ENCODE assay signal across 22 cellular contexts in the genomic region with DNA sequence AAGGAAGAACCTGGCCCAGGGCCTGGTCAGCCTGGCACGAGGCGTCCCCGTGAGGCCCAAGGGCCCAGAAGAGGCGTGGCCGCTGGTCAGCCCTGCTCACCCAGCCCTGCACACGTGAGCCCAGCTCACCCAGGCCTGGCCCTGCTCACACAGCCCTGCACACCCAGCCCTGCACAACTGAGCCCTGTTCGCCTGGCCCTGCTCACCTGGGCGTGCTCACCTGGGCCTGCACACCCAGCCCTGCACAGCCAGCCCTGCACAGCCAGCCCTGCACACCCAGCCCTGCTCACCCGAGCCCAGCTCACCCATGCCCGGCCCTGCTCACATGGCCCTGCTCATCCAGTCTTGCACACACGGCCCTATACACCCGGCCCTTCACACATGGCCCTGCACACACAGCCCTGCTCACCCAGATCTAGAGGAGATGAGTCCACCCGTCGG. TPM values are rescaled to one million over a fixed set of nuclear protein-coding genes. Genes with fewer than 3 reads are reported as not detected.
DNase-seq lines count a peak whose midpoint lies in the region; ATAC-seq and TF ChIP-seq lines count a peak whose summit lies in the region.
"Had no signal": no experiment of that assay in that cellular context is flagged by ENCODE, and none has a peak within 500 bp of the region (broad histone marks: within the 10 kb centered on the region; RNA-seq: fewer than 3 reads in every experiment).

No MANE protein-coding gene starts in this region.

- no peak overlapping the region for H3K4me3 Mint-ChIP-seq in glutamatergic neuron (ENCODE audit: unreplicated experiment)
- H3K4me3 Mint-ChIP-seq in activated CD8-positive, alpha-beta T cell treated with anti-CD3 and anti-CD28 coated beads, Interleukin-2, amount 10 ng/mL, durations not matched to agents 7 days and 5 days: no peak overlapping the region
- H3K4me3 Mint-ChIP-seq: activated CD4-positive, alpha-beta T cell treated with anti-CD3 and anti-CD28 coated beads, Interleukin-2, amount 10 ng/mL, durations not matched to agents 7 days and 5 days; effector memory CD8-positive, alpha-beta T cell; immature natural killer cell; T-helper 1 cell treated with Interleukin-12 subunit alpha and Interleukin-12 subunit beta and Interleukin-4 antibody, amounts not matched to agents 30 μg/mL and 1 μg/mL, for 36 hours had no signal

- H3K27me3 ChIP-seq in RWPE2 (ENCODE audit: insufficient read depth, poor library complexity, severe bottlenecking) (peaks cover 29% of the 10 kb centered on the region), lower lobe of right lung (ENCODE audit: low read depth) (peaks cover 8% of the 10 kb centered on the region)

- intact Hi-C loops in lower lobe of right lung (cut with DNase I): no loop called here
- intact Hi-C loops in posterior vena cava (cut with DNase I): no loop called here

- H3K4me1 Mint-ChIP-seq in glutamatergic neuron (ENCODE audit: low read depth, unreplicated experiment): peaks cover 3% of the 10 kb centered on the region
- no peaks in the 10 kb centered on the region for H3K4me1 Mint-ChIP-seq in activated CD8-positive, alpha-beta T cell treated with anti-CD3 and anti-CD28 coated beads, Interleukin-2, amount 10 ng/mL, durations not matched to agents 7 days and 5 days (ENCODE audit: low read depth)
- H3K4me1 Mint-ChIP-seq: activated CD4-positive, alpha-beta T cell treated with anti-CD3 and anti-CD28 coated beads, Interleukin-2, amount 10 ng/mL, durations not matched to agents 7 days and 5 days; immature natural killer cell had no signal

- H3K9me3 ChIP-seq in RWPE2 (ENCODE audit: severe bottlenecking): no peaks in the 10 kb centered on the region
- no peaks in the 10 kb centered on the region for H3K9me3 ChIP-seq in lower lobe of right lung
- H3K9me3 ChIP-seq: stomach, transverse colon had no signal

- H3K27ac ChIP-seq in RWPE2 (ENCODE audit: poor library complexity, severe bottlenecking) (no peak overlapping the region), lower lobe of right lung (no peak overlapping the region)
- H3K27ac ChIP-seq: foreskin keratinocyte, stomach, transverse colon had no signal

- DNase-seq in RWPE2 (ENCODE audit: low spot score): peak; percentile 64
- DNase-seq in glutamatergic neuron: peak; percentile 9
- DNase-seq in lower lobe of right lung: peak; percentile 45
- peak; percentile 73 for DNase-seq in posterior vena cava (ENCODE audit: low spot score)
- DNase-seq in putamen (ENCODE audit: low spot score): no peak
- DNase-seq in activated CD8-positive, alpha-beta T cell treated with anti-CD3 and anti-CD28 coated beads, Interleukin-2, amount 10 ng/mL, durations not matched to agents 7 days and 5 days: no peak
- DNase-seq: activated CD4-positive, alpha-beta T cell treated with anti-CD3 and anti-CD28 coated beads, Interleukin-2, amount 10 ng/mL, durations not matched to agents 7 days and 5 days; activated naive CD4-positive, alpha-beta T cell; effector memory CD8-positive, alpha-beta T cell; foreskin keratinocyte; immature natural killer cell; Karpas-422; MV-4-11; NCI-H146; NCI-H510A; NK-92 treated with Interleukin-12 subunit alpha and Interleukin-12 subunit beta, amount 100 ng/mL, for 24 hours; stomach; transverse colon had no signal

- H3K4me3 ChIP-seq in RWPE2 (ENCODE audit: severe bottlenecking): no peak overlapping the region
- no peak overlapping the region for H3K4me3 ChIP-seq in lower lobe of right lung
- H3K4me3 ChIP-seq: transverse colon had no signal

- TF ChIP-seq CTCF in RWPE2 (IDR thresholded peaks at IDR 0.05; ENCODE audit: poor library complexity, severe bottlenecking) (no peak), glutamatergic neuron (IDR thresholded peaks at IDR 0.05; ENCODE audit: partially characterized antibody, unreplicated experiment) (no peak), lower lobe of right lung (IDR thresholded peaks at IDR 0.05) (no peak)

- peaks cover 10% of the 10 kb centered on the region for H3K27me3 Mint-ChIP-seq in glutamatergic neuron (ENCODE audit: unreplicated experiment)
- no peaks in the 10 kb centered on the region for H3K27me3 Mint-ChIP-seq in activated CD8-positive, alpha-beta T cell treated with anti-CD3 and anti-CD28 coated beads, Interleukin-2, amount 10 ng/mL, durations not matched to agents 7 days and 5 days (ENCODE audit: low read depth)
- H3K27me3 Mint-ChIP-seq: activated CD4-positive, alpha-beta T cell treated with anti-CD3 and anti-CD28 coated beads, Interleukin-2, amount 10 ng/mL, durations not matched to agents 7 days and 5 days had no signal

- POLR2A ChIA-PET in activated CD8-positive, alpha-beta T cell treated with anti-CD3 and anti-CD28 coated beads, Interleukin-2, amount 10 ng/mL, durations not matched to agents 7 days and 5 days (lab: Charles Lee): no interaction called here

- no peaks in the 10 kb centered on the region for H3K4me1 ChIP-seq in RWPE2 (ENCODE audit: insufficient read depth, poor library complexity, severe bottlenecking)
- peaks cover 10% of the 10 kb centered on the region for H3K4me1 ChIP-seq in lower lobe of right lung
- H3K4me1 ChIP-seq: foreskin keratinocyte had no signal

- H3K27ac Mint-ChIP-seq in glutamatergic neuron (ENCODE audit: unreplicated experiment): no peak overlapping the region
- H3K27ac Mint-ChIP-seq in activated CD8-positive, alpha-beta T cell treated with anti-CD3 and anti-CD28 coated beads, Interleukin-2, amount 10 ng/mL, durations not matched to agents 7 days and 5 days: no peak overlapping the region
- H3K27ac Mint-ChIP-seq: activated CD4-positive, alpha-beta T cell treated with anti-CD3 and anti-CD28 coated beads, Interleukin-2, amount 10 ng/mL, durations not matched to agents 7 days and 5 days; effector memory CD8-positive, alpha-beta T cell; immature natural killer cell; T-helper 1 cell treated with Interleukin-12 subunit alpha and Interleukin-12 subunit beta and Interleukin-4 antibody, amounts not matched to agents 30 μg/mL and 1 μg/mL, for 36 hours had no signal

- peaks cover 5% of the 10 kb centered on the region for H3K36me3 Mint-ChIP-seq in glutamatergic neuron (ENCODE audit: unreplicated experiment)
- H3K36me3 Mint-ChIP-seq in activated CD8-positive, alpha-beta T cell treated with anti-CD3 and anti-CD28 coated beads, Interleukin-2, amount 10 ng/mL, durations not matched to agents 7 days and 5 days (ENCODE audit: low read depth): no peaks in the 10 kb centered on the region
- H3K36me3 Mint-ChIP-seq: immature natural killer cell had no signal

- CTCF ChIA-PET in activated CD8-positive, alpha-beta T cell treated with anti-CD3 and anti-CD28 coated beads, Interleukin-2, amount 10 ng/mL, durations not matched to agents 7 days and 5 days (lab: Charles Lee): no interaction called here

- ATAC-seq in RWPE2 (ENCODE audit: low read depth) (no peak), lower lobe of right lung (no peak), HG02938 (IDR thresholded peaks at IDR 0.05; ENCODE audit: unreplicated experiment) (no peak), HG02885 (IDR thresholded peaks at IDR 0.05; ENCODE audit: poor library complexity, unreplicated experiment) (no peak)
- no peak for ATAC-seq in activated CD8-positive, alpha-beta T cell treated with anti-CD3 and anti-CD28 coated beads, Interleukin-2, amount 10 ng/mL, durations not matched to agents 7 days and 5 days
- ATAC-seq: effector memory CD8-positive, alpha-beta T cell; foreskin keratinocyte; Panc1 had no signal

- H3K9me3 Mint-ChIP-seq in glutamatergic neuron (ENCODE audit: unreplicated experiment): peaks cover 10% of the 10 kb centered on the region
- H3K9me3 Mint-ChIP-seq in activated CD8-positive, alpha-beta T cell treated with anti-CD3 and anti-CD28 coated beads, Interleukin-2, amount 10 ng/mL, durations not matched to agents 7 days and 5 days (ENCODE audit: insufficient read depth): no peaks in the 10 kb centered on the region
- H3K9me3 Mint-ChIP-seq: activated CD4-positive, alpha-beta T cell treated with anti-CD3 and anti-CD28 coated beads, Interleukin-2, amount 10 ng/mL, durations not matched to agents 7 days and 5 days; effector memory CD8-positive, alpha-beta T cell; T-helper 1 cell treated with Interleukin-12 subunit alpha and Interleukin-12 subunit beta and Interleukin-4 antibody, amounts not matched to agents 30 μg/mL and 1 μg/mL, for 36 hours had no signal

- H3K36me3 ChIP-seq in RWPE2 (ENCODE audit: low read depth) (no peaks in the 10 kb centered on the region), lower lobe of right lung (no peaks in the 10 kb centered on the region)
- H3K36me3 ChIP-seq: transverse colon had no signal

RNA-seq across cellular contexts. Expression of a gene that starts 2.1 kb away (rescaled TPM):
- 73.0 TPM for total RNA-seq in glutamatergic neuron (ENCODE audit: unreplicated experiment)
- 28.7 TPM for total RNA-seq in lower lobe of right lung
- total RNA-seq in posterior vena cava: 10 to 100 TPM in 1 of 2 donors, 1 to 10 TPM in 1; 8.9 to 29.1 TPM
- total RNA-seq in activated CD8-positive, alpha-beta T cell treated with anti-CD3 and anti-CD28 coated beads, Interleukin-2, amount 10 ng/mL, durations not matched to agents 7 days and 5 days: 10 to 100 TPM; 11.9 to 17.0 TPM

RNA-seq across cellular contexts. Expression of a gene that starts 43.9 kb away (rescaled TPM):
- total RNA-seq in glutamatergic neuron (ENCODE audit: unreplicated experiment) (104 TPM), lower lobe of right lung (37.7 TPM), posterior vena cava (10 to 100 TPM; 28.6 to 36.0 TPM)
- 10 to 100 TPM; 58.9 to 60.7 TPM for total RNA-seq in activated CD8-positive, alpha-beta T cell treated with anti-CD3 and anti-CD28 coated beads, Interleukin-2, amount 10 ng/mL, durations not matched to agents 7 days and 5 days

RNA-seq across cellular contexts. Expression of a gene that starts 44.0 kb away (rescaled TPM):
- total RNA-seq in glutamatergic neuron (ENCODE audit: unreplicated experiment) (3.9 TPM), lower lobe of right lung (1.0 TPM), posterior vena cava (1 to 10 TPM in 1 of 2 donors, under 1 TPM in 1; 0.95 to 1.6 TPM)
- total RNA-seq in activated CD8-positive, alpha-beta T cell treated with anti-CD3 and anti-CD28 coated beads, Interleukin-2, amount 10 ng/mL, durations not matched to agents 7 days and 5 days: 10 to 100 TPM; 38.6 to 42.6 TPM

Comparison
In these comparisons a context has a peak if more than half of its experiments do, and no peak if none do; other contexts are left out.
1. DNase-seq: peak in RWPE2 (single experiment), glutamatergic neuron (single experiment), lower lobe of right lung (single experiment) and posterior vena cava (single experiment); none in putamen (single experiment) and activated CD8-positive, alpha-beta T cell treated with anti-CD3 and anti-CD28 coated beads, Interleukin-2, amount 10 ng/mL, durations not matched to agents 7 days and 5 days (single experiment).